ENCODE assay signal across 8 cellular contexts in genomic region chr12:65881965-65882413, GRCh38. TPM values are rescaled to one million over a fixed set of nuclear protein-coding genes. Genes with fewer than 3 reads are reported as not detected.
A peak's percentile ranks its signal among the peaks of the same experiment; 100 is the strongest.
DNase-seq lines count a peak whose midpoint lies in the region; ATAC-seq and TF ChIP-seq lines count a peak whose summit lies in the region.

No MANE protein-coding gene starts in this region.

- POLR2A ChIA-PET in IMR-90 (lab: Charles Lee; ENCODE audit: unreplicated experiment), result no interaction called here

- H3K9me3 ChIP-seq in IMR-90 (ENCODE audit: control insufficient read depth, insufficient read depth, low read length), result no peaks in the 10 kb centered on the region
- no peaks in the 10 kb centered on the region for H3K9me3 ChIP-seq in right lobe of liver
- H3K9me3 ChIP-seq in stomach, result no peaks in the 10 kb centered on the region

- 0 out of 3 replicates have a peak overlapping the region, but pooled peaks have one; percentile 3 for H2BK15ac ChIP-seq in IMR-90 (ENCODE audit: low read depth, low read length)

- peaks cover 26% of the 10 kb centered on the region for H3K9me1 ChIP-seq in IMR-90 (ENCODE audit: insufficient read depth, low read length)

- H3K9ac ChIP-seq in IMR-90 (ENCODE audit: low read depth, low read length), result no peak overlapping the region

- no peak overlapping the region for H3K56ac ChIP-seq in IMR-90 (ENCODE audit: extremely low read depth, insufficient read depth, low read length)

- H4K91ac ChIP-seq in IMR-90 (ENCODE audit: insufficient read depth, low read depth, low read length), result no peak overlapping the region

- DNase-seq in IMR-90 (peak; percentile 38), cerebellar cortex (ENCODE audit: low spot score) (peak; percentile 86), right lobe of liver (peak; percentile 30 to 70 (median 52)), stomach (peak; percentile 75), iPS-NIHi11 (ENCODE audit: low spot score) (no peak), NCI-H1092 (lab: John Stamatoyannopoulos, UW) (no peak), amniotic stem cell (lab: John Stamatoyannopoulos, UW) (no peak)

- no peak for TF ChIP-seq RAD21 in IMR-90 (IDR thresholded peaks at IDR 0.05; ENCODE audit: low read length)

- no peak for ATAC-seq in IMR-90 (ENCODE audit: low read depth)
- peak; percentile 56 to 66 (median 60) for ATAC-seq in right lobe of liver
- no peak for ATAC-seq in HG03045 (IDR thresholded peaks at IDR 0.05; ENCODE audit: unreplicated experiment)

- peak overlapping the region; percentile 44; the same call in 1 of the 2 replicates for H3K14ac ChIP-seq in IMR-90 (replicated peaks; ENCODE audit: low read depth, low read length)

- no peak overlapping the region for H2AK9ac ChIP-seq in IMR-90 (replicated peaks; ENCODE audit: low read depth, low read length, poor library complexity)

- in situ Hi-C loops in IMR-90 (cut with MboI; ENCODE audit: low sequenced_read_pairs), result no loop called here

- TF ChIP-seq EP300 in stomach (IDR thresholded peaks at IDR 0.05), result no peak

- intact Hi-C loops in IMR-90 (cut with micrococcal nuclease) (loop anchor here (2.0 kb wide), 2 partner anchors 57 to 101 kb away; partner anchors contain the start of gene HMGA2), right lobe of liver (cut with DNase I) (no loop called here), stomach (cut with DNase I; ENCODE audit: low total_unique reads) (no loop called here)

- no TSS peak for BruUV-seq in IMR-90 (replicated peaks; lab: Mats Ljungman, UMichigan)

- H2AFZ ChIP-seq in IMR-90 (replicated peaks; ENCODE audit: low read length, poor library complexity), result no peak overlapping the region

- H3K23ac ChIP-seq in IMR-90 (ENCODE audit: low read depth, low read length), result peak overlapping the region; percentile 22; the same call in 1 of the 2 replicates

- peak overlapping the region; percentile 30 for H3K4ac ChIP-seq in IMR-90 (ENCODE audit: low read depth, low read length)

- 55% methylated on average over 9 of the region's 15 CpGs; no CpG with 5 or more reads in 1 of the 2 experiments for WGBS in IMR-90 (ENCODE audit: extremely low coverage in 2 of 2, insufficient read length in 1 of 2), 2 experiments
- whole genome bisulfite sequencing in right lobe of liver (ENCODE audit: insufficient coverage, low coverage, low lambda C conversion rate, missing lambda C conversion rate), result 18% methylated on average over 6 of the region's 15 CpGs
- WGBS in stomach, 5 donors, result 5 to 15% (median 8%) methylated on average over 15 of the region's 15 CpGs

- H2AK5ac ChIP-seq in IMR-90 (ENCODE audit: low read depth, low read length), result peak overlapping the region; percentile 20; the same call in 1 of the 2 replicates

- 0 out of 2 replicates have a peak, but pooled peaks have one; percentile 1 for TF ChIP-seq CTCF in IMR-90 (conservative IDR thresholded peaks at IDR 0.05; ENCODE audit: low read depth, low read length)
- no peak for TF ChIP-seq CTCF in right lobe of liver (IDR thresholded peaks at IDR 0.05)
- TF ChIP-seq CTCF in stomach (IDR thresholded peaks at IDR 0.05), result peak in 3 of 7 experiments; percentile 6 to 23 (median 10)

- 0 out of 2 replicates have a peak overlapping the region, but pooled peaks have one; percentile 30 for H2BK20ac ChIP-seq in IMR-90 (ENCODE audit: low read depth, low read length)

- H3K36me3 ChIP-seq in IMR-90 (ENCODE audit: control insufficient read depth, insufficient read depth, low read length) (peaks cover 3% of the 10 kb centered on the region), right lobe of liver (no peaks in the 10 kb centered on the region), stomach (no peaks in the 10 kb centered on the region)

- dilution Hi-C loops in IMR-90 (cut with HindIII; ENCODE audit: low sequenced_read_pairs, unreplicated experiment), result no loop called here

- H3K79me1 ChIP-seq in IMR-90 (ENCODE audit: low read depth in 1 of 2, low read length in 2 of 2), result peaks cover 29 to 86% of the 10 kb centered on the region in 2 experiments

- CTCF ChIA-PET in IMR-90 (lab: Yijun Ruan, JAX), result interaction anchor here (1.5 kb wide), 1 partner anchor 19 kb away, joined by 3 read pairs; no protein-coding TSS in a partner anchor

- H4K20me1 ChIP-seq in IMR-90 (ENCODE audit: insufficient read depth, low read length), result peaks cover 77% of the 10 kb centered on the region

- peak overlapping the region in 1 of 2 experiments; percentile 23; a peak in 1 of 4 replicates for H4K8ac ChIP-seq in IMR-90 (ENCODE audit: low read depth in 2 of 2, low read length in 2 of 2)

- H3K27me3 ChIP-seq in IMR-90 (ENCODE audit: control insufficient read depth, insufficient read depth, low read length) (no peaks in the 10 kb centered on the region), right lobe of liver (no peaks in the 10 kb centered on the region), stomach (peaks cover 0 to 7% (median 3%) of the 10 kb centered on the region in 3 donors)

- H4K5ac ChIP-seq in IMR-90 (ENCODE audit: low read depth, low read length), result peak overlapping the region; percentile 4; the same call in 1 of the 2 replicates

- no peak overlapping the region; the same call in 1 of the 2 replicates for H2BK120ac ChIP-seq in IMR-90 (ENCODE audit: low read depth, low read length)

- peak overlapping the region; percentile 56 for H3K4me2 ChIP-seq in IMR-90 (ENCODE audit: low read depth, low read length)

- no peak overlapping the region for H2BK5ac ChIP-seq in IMR-90 (ENCODE audit: low read depth, low read length, poor library complexity, severe bottlenecking)

- H3K27ac ChIP-seq in IMR-90 (ENCODE audit: insufficient read depth, low read length) (peak overlapping the region; percentile 70; the same call in 1 of the 2 replicates), right lobe of liver (no peak overlapping the region), stomach (peak overlapping the region; percentile 54 to 79 (median 70))

- peak overlapping the region; percentile 63; the same call in 1 of the 2 replicates for H3K18ac ChIP-seq in IMR-90 (ENCODE audit: low read depth, low read length)

- H3K4me3 ChIP-seq in IMR-90 (ENCODE audit: insufficient read depth, low read depth, low read length) (no peak overlapping the region), right lobe of liver (peak overlapping the region in 1 of 3 donors; percentile 3), stomach (peak overlapping the region; percentile 29 to 47 (median 42))

- H3K4me1 ChIP-seq in IMR-90 (ENCODE audit: control insufficient read depth, insufficient read depth, low read length) (peaks cover 29% of the 10 kb centered on the region), right lobe of liver (no peaks in the 10 kb centered on the region), stomach (peaks cover 26 to 48% (median 36%) of the 10 kb centered on the region in 4 donors)

- TF ChIP-seq POLR2A in IMR-90 (IDR thresholded peaks at IDR 0.05; ENCODE audit: low read depth, low read length) (no peak), right lobe of liver (IDR thresholded peaks at IDR 0.05) (no peak), stomach (IDR thresholded peaks at IDR 0.05) (no peak)

TF ChIP-seq in IMR-90, 13 proteins besides CTCF, POLR2A, EP300 and RAD21:
- TF ChIP-seq SMC3 (IDR thresholded peaks at IDR 0.05; ENCODE audit: low read depth, low read length), result no peak
- TF ChIP-seq MAFK (IDR thresholded peaks at IDR 0.05; ENCODE audit: low read depth, low read length), result no peak
- no peak for TF ChIP-seq CHD1 (IDR thresholded peaks at IDR 0.05; ENCODE audit: low read depth, low read length)
- no peak for TF ChIP-seq NFE2L2 (IDR thresholded peaks at IDR 0.05; ENCODE audit: low read depth, low read length)
- no peak for TF ChIP-seq RCOR1 (IDR thresholded peaks at IDR 0.05; ENCODE audit: insufficient replicate concordance, low read length)
- no peak for TF ChIP-seq MAZ (IDR thresholded peaks at IDR 0.05; ENCODE audit: borderline replicate concordance, low read depth, low read length)
- TF ChIP-seq BHLHE40 (IDR thresholded peaks at IDR 0.05; ENCODE audit: low read depth, low read length), result no peak
- TF ChIP-seq RFX5 (IDR thresholded peaks at IDR 0.05; ENCODE audit: low read depth, low read length), result no peak
- TF ChIP-seq FOS (IDR thresholded peaks at IDR 0.05; ENCODE audit: low read depth, low read length), result no peak
- TF ChIP-seq CEBPB (IDR thresholded peaks at IDR 0.05; ENCODE audit: low read depth, low read length), result no peak
- no peak for TF ChIP-seq USF2 (IDR thresholded peaks at IDR 0.05; ENCODE audit: low read depth, low read length)
- no peak for TF ChIP-seq ELK1 (IDR thresholded peaks at IDR 0.05; ENCODE audit: borderline replicate concordance, low read depth, low read length)
- no peak for TF ChIP-seq MXI1 (IDR thresholded peaks at IDR 0.05; ENCODE audit: borderline replicate concordance, low read depth, low read length)

RNA-seq across cellular contexts. Expression of gene HMGA2, which starts 57.7 kb away (rescaled TPM):
- 72.4 and 130 TPM in 2 replicates for total RNA-seq in IMR-90 (2012; rRNA removed)
- 108 and 119 TPM in 2 replicates for polyA plus RNA-seq in IMR-90 (2012; rRNA removed)
- polyA plus RNA-seq in IMR-90 (2012; cell fraction: cytosol; rRNA removed), result 84.5 and 106 TPM in 2 replicates
- polyA plus RNA-seq in IMR-90 (2012; cell fraction: nucleus; rRNA removed; ENCODE audit: low replicate concordance), result 141 and 145 TPM in 2 replicates
- under 1 TPM in 1 of 6 experiments, not detected in 5; 0.04 TPM for total RNA-seq in right lobe of liver
- 100 to 1,000 TPM in 1 of 5 donors, 1 to 10 TPM in 1, under 1 TPM in 1, not detected in 2; 0.43 to 149 (median 5.7) TPM for total RNA-seq in stomach
- polyA plus RNA-seq in stomach, result under 1 TPM; 0.25 to 0.76 (median 0.62) TPM

Comparison
In these comparisons a context has a peak if more than half of its experiments do, and no peak if none do; other contexts are left out.
1. ATAC-seq: peak in right lobe of liver (4 of 4); none in IMR-90 (single experiment) and HG03045 (single experiment).
2. DNase-seq: peak in IMR-90 (single experiment), cerebellar cortex (single experiment), right lobe of liver (3 of 3) and stomach (single experiment); none in iPS-NIHi11 (single experiment), NCI-H1092 (single experiment) and amniotic stem cell (single experiment).
3. H3K27ac ChIP-seq: peak in IMR-90 (single experiment) and stomach (5 of 5); none in right lobe of liver (0 of 3).